ENCODE assay signal across 14 cellular contexts in the genomic region with DNA sequence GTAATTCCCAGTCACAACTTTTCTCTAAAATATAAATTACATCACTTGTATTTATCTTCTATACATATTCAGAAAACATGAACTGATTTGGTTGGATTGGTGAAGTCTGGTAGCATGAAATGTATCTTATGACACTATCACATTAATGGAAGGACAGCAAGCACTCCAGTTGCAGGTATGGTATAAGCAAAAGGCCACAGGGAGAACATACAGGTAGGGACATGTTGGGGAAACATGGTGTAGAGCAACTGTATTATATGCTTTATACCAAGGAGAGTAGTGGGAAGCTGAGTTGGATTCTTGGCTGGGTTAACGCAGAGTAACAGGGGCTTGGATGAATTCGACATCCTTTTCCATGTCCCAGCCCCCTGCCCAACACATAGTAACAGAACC. TPM values are rescaled to one million over a fixed set of nuclear protein-coding genes. Genes with fewer than 3 reads are reported as not detected.
DNase-seq lines count a peak whose midpoint lies in the region; ATAC-seq, FAIRE-seq and TF ChIP-seq lines count a peak whose summit lies in the region.
"Had no signal": no experiment of that assay in that cellular context is flagged by ENCODE, and none has a peak within 500 bp of the region (broad histone marks: within the 10 kb centered on the region; RNA-seq: fewer than 3 reads in every experiment).

No MANE protein-coding gene starts in this region.

- DNase-seq in K562 (ENCODE audit: extremely low read depth in 1 of 4, low spot score in 3 of 4) (no peak), 8988T (no peak), NCI-H345 (lab: John Stamatoyannopoulos, UW) (no peak), BE2C (no peak), medulla oblongata (ENCODE audit: extremely low spot score) (no peak)
- DNase-seq: GF-D8, islet precursor cell, NCI-H2227 treated with DMSO at 0.1 percent for 48 hours had no signal

- peak overlapping the region; percentile 68 to 82 (median 81) for H3K27ac Mint-ChIP-seq in IgD-negative memory B cell
- H3K27ac Mint-ChIP-seq in nephron = peak overlapping the region; percentile 54 to 74 (median 55)

- TF ChIP-seq CTCF in K562 (IDR thresholded peaks at IDR 0.05 in 2 of 3, conservative IDR thresholded peaks at IDR 0.05 in 1 of 3; ENCODE audit: insufficient read depth in 2 of 3, low read depth in 1 of 3, low read length in 3 of 3) (no peak), nephron (IDR thresholded peaks at IDR 0.05; ENCODE audit: unreplicated experiment in 3 of 3) (no peak), BE2C (IDR thresholded peaks at IDR 0.05; ENCODE audit: low read depth, low read length) (no peak)

- peak overlapping the region; percentile 100 for H3K27ac ChIP-seq in BLaER1
- peak overlapping the region; percentile 19; the same call in 2 of the 3 replicates for H3K27ac ChIP-seq in K562 (ENCODE audit: extremely low read depth, low read depth, low read length)

- H3K4me3 ChIP-seq in BLaER1 (no peak overlapping the region), K562 (no peak overlapping the region), BE2C (ENCODE audit: low read depth, low read length) (no peak overlapping the region)

- POLR2A ChIA-PET in K562 (lab: Yijun Ruan, JAX) = interaction anchor here (1.0 to 4.3 kb wide), 10 partner anchors 10 to 159 kb away, joined by 3 to 58 read pairs (median 10); partner anchors contain the start of genes BAG6, HSPA1A, HSPA1B and HSPA1L

- H3K9ac ChIP-seq in BLaER1 (0 out of 2 replicates have a peak overlapping the region, but pooled peaks have one; percentile 59), K562 (ENCODE audit: insufficient read depth in 1 of 2, low read depth in 2 of 2, low read length in 2 of 2) (no peak overlapping the region)

- H3K27me3 Mint-ChIP-seq in IgD-negative memory B cell (no peaks in the 10 kb centered on the region), nephron (ENCODE audit: low read depth) (no peaks in the 10 kb centered on the region)

- no peak overlapping the region for H2AFZ ChIP-seq in K562 (ENCODE audit: low read depth, low read length)

- H3K4me1 Mint-ChIP-seq in IgD-negative memory B cell (peaks cover 18 to 24% (median 21%) of the 10 kb centered on the region in 3 donors), nephron (peaks cover 16% of the 10 kb centered on the region)

- H3K36me3 Mint-ChIP-seq in IgD-negative memory B cell (no peaks in the 10 kb centered on the region), nephron (ENCODE audit: low read depth) (peaks cover 8% of the 10 kb centered on the region)

- in situ Hi-C loops in K562 (cut with MboI) = no loop called here

- H3K4me3 Mint-ChIP-seq in IgD-negative memory B cell = peak overlapping the region in 2 of 4 donors; percentile 30 to 76
- H3K4me3 Mint-ChIP-seq in nephron = peak overlapping the region; percentile 42 to 75 (median 60)

- no peak for ATAC-seq in K562

- intact Hi-C loops in K562 (cut with micrococcal nuclease) = loop anchor here (1.0 kb wide), 3 partner anchors 37 to 104 kb away; no protein-coding TSS in a partner anchor

- H3K9me3 Mint-ChIP-seq in IgD-negative memory B cell (no peaks in the 10 kb centered on the region), nephron (no peaks in the 10 kb centered on the region)

- CTCF ChIA-PET in K562 (lab: Yijun Ruan, JAX; ENCODE audit: low intra/inter-chr PET ratio) = interaction anchor here (0.6 to 2.9 kb wide), 3 partner anchors 17 to 67 kb away, joined by 3 to 24 read pairs (median 5); no protein-coding TSS in a partner anchor

- no peak for FAIRE-seq in K562 (lab: Jason Lieb, UNC)
- FAIRE-seq: colon had no signal

- no peaks in the 10 kb centered on the region for H3K9me1 ChIP-seq in K562 (ENCODE audit: control insufficient read depth, insufficient read depth, low read length)

- no peaks in the 10 kb centered on the region for H3K27me3 ChIP-seq in BLaER1
- H3K27me3 ChIP-seq in K562 (ENCODE audit: control insufficient read depth in 2 of 2, insufficient read depth in 2 of 2, low read length in 2 of 2) = no peaks in the 10 kb centered on the region
- no peaks in the 10 kb centered on the region for H3K27me3 ChIP-seq in BE2C
- H3K27me3 ChIP-seq: Peyer's patch had no signal

- H4K20me1 ChIP-seq in BLaER1 (no peaks in the 10 kb centered on the region), K562 (replicated peaks; ENCODE audit: control insufficient read depth, insufficient read depth, low read length) (no peaks in the 10 kb centered on the region)

- H3K4me2 ChIP-seq in BLaER1 = peak overlapping the region; percentile 93
- H3K4me2 ChIP-seq in K562 (ENCODE audit: insufficient read depth, low read length) = no peak overlapping the region

- peaks cover 46% of the 10 kb centered on the region for H3K79me2 ChIP-seq in K562 (ENCODE audit: control insufficient read depth, insufficient read depth, low read length)

- TF ChIP-seq POLR2A in K562 (conservative IDR thresholded peaks at IDR 0.05) = no peak

- 89% methylated on average over 2 of the region's 2 CpGs for WGBS in K562 (ENCODE audit: insufficient coverage, low coverage, missing lambda C conversion rate)

- H3K9me3 ChIP-seq in BLaER1 = no peaks in the 10 kb centered on the region
- H3K9me3 ChIP-seq in K562 (replicated peaks; ENCODE audit: control insufficient read depth, insufficient read depth, low read depth, low read length) = no peaks in the 10 kb centered on the region
- H3K9me3 ChIP-seq in BE2C = no peaks in the 10 kb centered on the region
- H3K9me3 ChIP-seq: Peyer's patch had no signal

- no peak for TF ChIP-seq RAD21 in K562 (CRISPR knock-in tag; conservative IDR thresholded peaks at IDR 0.05 in 1 of 2, IDR thresholded peaks at IDR 0.05 in 1 of 2)

- no TSS peak for BruUV-seq in K562 (replicated peaks; lab: Mats Ljungman, UMichigan)

- H3K4me1 ChIP-seq in BLaER1 = peaks cover 63% of the 10 kb centered on the region
- H3K4me1 ChIP-seq in K562 (replicated peaks in 1 of 2; ENCODE audit: control insufficient read depth in 2 of 2, insufficient read depth in 2 of 2, low read length in 2 of 2) = peaks cover 14 to 36% of the 10 kb centered on the region in 2 experiments; a peak in 4 of 5 replicates
- H3K4me1 ChIP-seq in BE2C = no peaks in the 10 kb centered on the region

- H3K36me3 ChIP-seq in BLaER1 (peaks cover 48% of the 10 kb centered on the region), K562 (ENCODE audit: control insufficient read depth, insufficient read depth, low read length) (peaks cover 62% of the 10 kb centered on the region), BE2C (peaks cover 19% of the 10 kb centered on the region)

- no peak for TF ChIP-seq EP300 in K562 (IDR thresholded peaks at IDR 0.05; ENCODE audit: low read length)

RNA-seq across cellular contexts. Expression of gene VARS1, which starts 1.4 kb away (rescaled TPM):
- polyA plus RNA-seq in IgD-negative memory B cell = 83.0 TPM
- total RNA-seq in K562 (2011; cell fraction: chromatin; rRNA removed; ENCODE audit: low replicate concordance) = 246 and 727 TPM in 2 replicates
- 447 and 517 TPM in 2 replicates for total RNA-seq in K562 (2011; cell fraction: nucleolus; rRNA removed)
- 263 and 281 TPM in 2 replicates for total RNA-seq in K562 (2011; cell fraction: nucleoplasm; rRNA removed)
- 155 and 210 TPM in 2 replicates for total RNA-seq in K562 (2014; rRNA removed)
- total RNA-seq in K562 (2014; rRNA removed; fragmentation: Illumina TruSeq; extraction: Trizol) = 187 and 202 TPM in 2 replicates
- 128 and 130 TPM in 2 replicates for total RNA-seq in K562 (2015; rRNA removed; fragmentation: Illumina TruSeq; extraction: Trizol)
- 484 and 488 TPM in 2 replicates for total RNA-seq in K562 (2021)
- polyA plus RNA-seq in K562 (2011; rRNA removed) = 37.9 and 95.1 TPM in 2 replicates
- 43.0 and 64.6 TPM in 2 replicates for polyA plus RNA-seq in K562 (2011; cell fraction: cytosol; rRNA removed)
- 313 and 459 TPM in 2 replicates for polyA plus RNA-seq in K562 (2011; cell fraction: nucleus; rRNA removed)
- polyA plus RNA-seq in K562 (2012) = 232 and 255 TPM in 2 replicates
- 282 and 332 TPM in 2 replicates for polyA plus RNA-seq in K562 (2014; fragmentation: Illumina TruSeq; extraction: Trizol)
- 10 to 100 TPM in 1 of 2 experiments, 1 to 10 TPM in 1; 2.9 to 10.4 TPM for polyA plus RNA-seq in K562 (2014; fragmentation: Nextera tagmentation; extraction: Ambion mirVana)
- 128 and 129 TPM in 2 replicates for polyA plus RNA-seq in K562 (2014; rRNA removed)
- 80.3 and 127 TPM in 2 replicates for polyA minus RNA-seq in K562 (2011; rRNA and poly(A)+ RNA removed)
- 209 and 273 TPM in 2 replicates for polyA minus RNA-seq in K562 (2011; cell fraction: cytosol; rRNA and poly(A)+ RNA removed)
- polyA minus RNA-seq in K562 (2011; cell fraction: nucleus; rRNA and poly(A)+ RNA removed) = 119 and 142 TPM in 2 replicates
- 287 TPM for polyA plus RNA-seq in BE2C (2012; ENCODE audit: insufficient read depth, insufficient read length, low read depth)

RNA-seq across cellular contexts. Expression of gene LSM2, which starts 9.8 kb away (rescaled TPM):
- polyA plus RNA-seq in IgD-negative memory B cell = 100 TPM
- 30.0 and 54.3 TPM in 2 replicates for total RNA-seq in K562 (2011; cell fraction: chromatin; rRNA removed; ENCODE audit: low replicate concordance)
- 63.9 and 68.4 TPM in 2 replicates for total RNA-seq in K562 (2011; cell fraction: nucleolus; rRNA removed)
- total RNA-seq in K562 (2011; cell fraction: nucleoplasm; rRNA removed) = 72.4 and 107 TPM in 2 replicates
- total RNA-seq in K562 (2014; rRNA removed) = 163 and 271 TPM in 2 replicates
- 244 and 250 TPM in 2 replicates for total RNA-seq in K562 (2014; rRNA removed; fragmentation: Illumina TruSeq; extraction: Trizol)
- 195 and 196 TPM in 2 replicates for total RNA-seq in K562 (2015; rRNA removed; fragmentation: Illumina TruSeq; extraction: Trizol)
- total RNA-seq in K562 (2021) = 223 and 232 TPM in 2 replicates
- 154 and 184 TPM in 2 replicates for polyA plus RNA-seq in K562 (2011; rRNA removed)
- 318 and 368 TPM in 2 replicates for polyA plus RNA-seq in K562 (2011; cell fraction: cytosol; rRNA removed)
- 114 and 133 TPM in 2 replicates for polyA plus RNA-seq in K562 (2011; cell fraction: nucleus; rRNA removed)
- 208 and 220 TPM in 2 replicates for polyA plus RNA-seq in K562 (2012)
- polyA plus RNA-seq in K562 (2014; fragmentation: Illumina TruSeq; extraction: Trizol) = 223 and 256 TPM in 2 replicates
- polyA plus RNA-seq in K562 (2014; fragmentation: Nextera tagmentation; extraction: Ambion mirVana) = 100 to 1,000 TPM; 405 to 407 TPM
- polyA plus RNA-seq in K562 (2014; rRNA removed) = 159 and 218 TPM in 2 replicates
- 135 and 188 TPM in 2 replicates for polyA minus RNA-seq in K562 (2011; rRNA and poly(A)+ RNA removed)
- polyA minus RNA-seq in K562 (2011; cell fraction: cytosol; rRNA and poly(A)+ RNA removed) = 127 and 129 TPM in 2 replicates
- 13.7 and 23.7 TPM in 2 replicates for polyA minus RNA-seq in K562 (2011; cell fraction: nucleus; rRNA and poly(A)+ RNA removed)
- polyA plus RNA-seq in BE2C (2012; ENCODE audit: insufficient read depth, insufficient read length, low read depth) = 100 TPM

RNA-seq across cellular contexts. Expression of gene HSPA1L, which starts 18.1 kb away (rescaled TPM):
- polyA plus RNA-seq in IgD-negative memory B cell = 1.2 TPM
- total RNA-seq in K562 (2011; cell fraction: chromatin; rRNA removed; ENCODE audit: low replicate concordance) = 0.97 and 1.8 TPM in 2 replicates
- total RNA-seq in K562 (2011; cell fraction: nucleolus; rRNA removed) = 0.67 and 0.79 TPM in 2 replicates
- total RNA-seq in K562 (2011; cell fraction: nucleoplasm; rRNA removed) = 0.88 and 0.92 TPM in 2 replicates
- total RNA-seq in K562 (2014; rRNA removed) = 0.82 and 1.0 TPM in 2 replicates
- 0.70 and 1.3 TPM in 2 replicates for total RNA-seq in K562 (2014; rRNA removed; fragmentation: Illumina TruSeq; extraction: Trizol)
- 1.1 and 1.3 TPM in 2 replicates for total RNA-seq in K562 (2015; rRNA removed; fragmentation: Illumina TruSeq; extraction: Trizol)
- total RNA-seq in K562 (2021) = 1.0 and 1.1 TPM in 2 replicates
- polyA plus RNA-seq in K562 (2011; rRNA removed) = 2.0 and 2.2 TPM in 2 replicates
- polyA plus RNA-seq in K562 (2011; cell fraction: cytosol; rRNA removed) = 1.5 and 2.2 TPM in 2 replicates
- polyA plus RNA-seq in K562 (2011; cell fraction: nucleus; rRNA removed) = 1.2 and 1.5 TPM in 2 replicates
- polyA plus RNA-seq in K562 (2012) = 2.3 and 3.1 TPM in 2 replicates
- polyA plus RNA-seq in K562 (2014; fragmentation: Illumina TruSeq; extraction: Trizol) = 1.5 and 2.1 TPM in 2 replicates
- under 1 TPM; 0.14 to 0.34 TPM for polyA plus RNA-seq in K562 (2014; fragmentation: Nextera tagmentation; extraction: Ambion mirVana)
- polyA plus RNA-seq in K562 (2014; rRNA removed) = 1.3 and 1.7 TPM in 2 replicates
- 2.5 and 3.0 TPM in 2 replicates for polyA minus RNA-seq in K562 (2011; rRNA and poly(A)+ RNA removed)
- 1.2 and 1.4 TPM in 2 replicates for polyA minus RNA-seq in K562 (2011; cell fraction: cytosol; rRNA and poly(A)+ RNA removed)
- polyA minus RNA-seq in K562 (2011; cell fraction: nucleus; rRNA and poly(A)+ RNA removed) = 0.13 and 0.78 TPM in 2 replicates
- polyA plus RNA-seq in BE2C (2012; ENCODE audit: insufficient read depth, insufficient read length, low read depth) = 1.3 TPM

RNA-seq across cellular contexts. Expression of gene HSPA1A, which starts 18.4 kb away (rescaled TPM):
- polyA plus RNA-seq in IgD-negative memory B cell = 49.5 TPM
- total RNA-seq in K562 (2011; cell fraction: chromatin; rRNA removed; ENCODE audit: low replicate concordance) = 90.0 and 172 TPM in 2 replicates
- total RNA-seq in K562 (2011; cell fraction: nucleolus; rRNA removed) = 284 and 343 TPM in 2 replicates
- 203 and 274 TPM in 2 replicates for total RNA-seq in K562 (2011; cell fraction: nucleoplasm; rRNA removed)
- 230 and 366 TPM in 2 replicates for total RNA-seq in K562 (2014; rRNA removed)
- 37.8 and 69.6 TPM in 2 replicates for total RNA-seq in K562 (2014; rRNA removed; fragmentation: Illumina TruSeq; extraction: Trizol)
- total RNA-seq in K562 (2015; rRNA removed; fragmentation: Illumina TruSeq; extraction: Trizol) = 273 TPM in 2 replicates
- total RNA-seq in K562 (2021) = 265 and 360 TPM in 2 replicates
- 101 and 215 TPM in 2 replicates for polyA plus RNA-seq in K562 (2011; rRNA removed)
- polyA plus RNA-seq in K562 (2011; cell fraction: cytosol; rRNA removed) = 154 and 272 TPM in 2 replicates
- 168 and 272 TPM in 2 replicates for polyA plus RNA-seq in K562 (2011; cell fraction: nucleus; rRNA removed)
- polyA plus RNA-seq in K562 (2012) = 308 and 430 TPM in 2 replicates
- polyA plus RNA-seq in K562 (2014; fragmentation: Illumina TruSeq; extraction: Trizol) = 107 and 158 TPM in 2 replicates
- polyA plus RNA-seq in K562 (2014; fragmentation: Nextera tagmentation; extraction: Ambion mirVana) = 1 to 10 TPM; 2.2 to 4.1 TPM
- 158 and 192 TPM in 2 replicates for polyA plus RNA-seq in K562 (2014; rRNA removed)
- 86.6 and 87.6 TPM in 2 replicates for polyA minus RNA-seq in K562 (2011; rRNA and poly(A)+ RNA removed)
- polyA minus RNA-seq in K562 (2011; cell fraction: cytosol; rRNA and poly(A)+ RNA removed) = 195 and 284 TPM in 2 replicates
- polyA minus RNA-seq in K562 (2011; cell fraction: nucleus; rRNA and poly(A)+ RNA removed) = 57.8 and 195 TPM in 2 replicates
- 66.4 TPM for polyA plus RNA-seq in BE2C (2012; ENCODE audit: insufficient read depth, insufficient read length, low read depth)

RNA-seq across cellular contexts. Expression of gene VWA7, which starts 19.9 kb away (rescaled TPM):
- 2.6 TPM for polyA plus RNA-seq in IgD-negative memory B cell
- total RNA-seq in K562 (2011; cell fraction: chromatin; rRNA removed; ENCODE audit: low replicate concordance) = 12.4 and 19.7 TPM in 2 replicates
- 11.3 and 16.5 TPM in 2 replicates for total RNA-seq in K562 (2011; cell fraction: nucleolus; rRNA removed)
- 10.5 and 14.0 TPM in 2 replicates for total RNA-seq in K562 (2011; cell fraction: nucleoplasm; rRNA removed)
- 0.65 and 0.68 TPM in 2 replicates for total RNA-seq in K562 (2014; rRNA removed)
- 0.70 and 0.95 TPM in 2 replicates for total RNA-seq in K562 (2014; rRNA removed; fragmentation: Illumina TruSeq; extraction: Trizol)
- 0.36 and 0.49 TPM in 2 replicates for total RNA-seq in K562 (2015; rRNA removed; fragmentation: Illumina TruSeq; extraction: Trizol)
- 1.8 and 2.9 TPM in 2 replicates for total RNA-seq in K562 (2021)
- 1.0 and 1.7 TPM in 2 replicates for polyA plus RNA-seq in K562 (2011; rRNA removed)
- polyA plus RNA-seq in K562 (2011; cell fraction: cytosol; rRNA removed) = 0.83 and 2.5 TPM in 2 replicates
- polyA plus RNA-seq in K562 (2011; cell fraction: nucleus; rRNA removed) = 6.5 and 17.2 TPM in 2 replicates
- polyA plus RNA-seq in K562 (2012) = 2.2 and 4.0 TPM in 2 replicates
- polyA plus RNA-seq in K562 (2014; fragmentation: Illumina TruSeq; extraction: Trizol) = 1.1 and 1.3 TPM in 2 replicates
- polyA plus RNA-seq in K562 (2014; fragmentation: Nextera tagmentation; extraction: Ambion mirVana) = under 1 TPM; 0.18 to 0.32 TPM
- 2.4 and 3.0 TPM in 2 replicates for polyA plus RNA-seq in K562 (2014; rRNA removed)
- polyA minus RNA-seq in K562 (2011; rRNA and poly(A)+ RNA removed) = 0.33 and 1.4 TPM in 2 replicates
- 0.55 and 2.2 TPM in 2 replicates for polyA minus RNA-seq in K562 (2011; cell fraction: cytosol; rRNA and poly(A)+ RNA removed)
- polyA minus RNA-seq in K562 (2011; cell fraction: nucleus; rRNA and poly(A)+ RNA removed) = 3.7 and 4.3 TPM in 2 replicates
- polyA plus RNA-seq in BE2C (2012; ENCODE audit: insufficient read depth, insufficient read length, low read depth) = 1.1 TPM
- total RNA-seq: LHCN-M2 had no signal
